In the genomic region with DNA sequence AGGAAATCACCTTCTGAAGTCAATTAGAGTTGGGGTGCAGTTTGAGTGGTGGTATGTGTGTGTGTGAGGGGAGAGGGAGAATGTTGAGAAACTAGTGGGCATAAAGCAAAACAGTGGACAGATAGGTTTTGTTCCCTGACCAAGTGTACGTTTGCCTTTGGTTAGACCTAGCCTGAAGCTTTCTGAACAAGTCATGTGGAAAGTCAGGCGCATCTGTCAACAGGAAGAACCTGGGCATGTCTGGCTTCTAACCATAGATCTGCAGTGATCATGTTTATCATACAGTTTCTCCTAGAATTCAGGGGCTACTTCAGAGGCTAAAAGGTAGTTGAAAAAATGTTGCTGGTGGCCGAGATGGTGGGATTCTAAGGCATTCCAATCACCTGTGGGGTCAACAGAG, we compare ENCODE assay signal across 33 cellular contexts.
DNase-seq lines count a peak whose midpoint lies in the region; ATAC-seq, FAIRE-seq and TF ChIP-seq lines count a peak whose summit lies in the region.
"Had no signal": no experiment of that assay in that cellular context is flagged by ENCODE, and none has a peak within 500 bp of the region (broad histone marks: within the 10 kb centered on the region; RNA-seq: fewer than 3 reads in every experiment).

No MANE protein-coding gene starts in this region.

- no peaks in the 10 kb centered on the region for H3K36me3 ChIP-seq in K562 (ENCODE audit: control insufficient read depth, insufficient read depth, low read length)
- H3K36me3 ChIP-seq: esophagus squamous epithelium, HAP-1, heart right ventricle, Peyer's patch, upper lobe of left lung had no signal

- TF ChIP-seq CTCF in HL-60 (IDR thresholded peaks at IDR 0.05; ENCODE audit: insufficient read depth, low read length) (no peak), K562 (IDR thresholded peaks at IDR 0.05 in 2 of 3, conservative IDR thresholded peaks at IDR 0.05 in 1 of 3; ENCODE audit: insufficient read depth in 2 of 3, low read depth in 1 of 3, low read length in 3 of 3) (no peak), nephron progenitor cell (IDR thresholded peaks at IDR 0.05) (no peak)

- no peak for TF ChIP-seq EP300 in K562 (IDR thresholded peaks at IDR 0.05; ENCODE audit: low read length)

- CTCF ChIA-PET in K562 (lab: Yijun Ruan, JAX; ENCODE audit: low intra/inter-chr PET ratio): no interaction called here

- H4K20me1 ChIP-seq in K562 (replicated peaks; ENCODE audit: control insufficient read depth, insufficient read depth, low read length): no peaks in the 10 kb centered on the region

- no peak for TF ChIP-seq RAD21 in K562 (CRISPR knock-in tag; conservative IDR thresholded peaks at IDR 0.05 in 1 of 2, IDR thresholded peaks at IDR 0.05 in 1 of 2)

- FAIRE-seq in K562 (lab: Jason Lieb, UNC): no peak
- FAIRE-seq in H54 (lab: Jason Lieb, UNC): no peak
- FAIRE-seq: bronchial epithelial cell, G401.6 had no signal

- DNase-seq in DMS53 (lab: John Stamatoyannopoulos, UW) (peak; percentile 26), DMS53 treated with DMSO at 0.1 percent for 48 hours (lab: John Stamatoyannopoulos, UW; ENCODE audit: unreplicated experiment) (no peak), HL-60 (ENCODE audit: low read depth in 1 of 2, low spot score in 1 of 2) (no peak), K562 (ENCODE audit: extremely low read depth in 1 of 4, low spot score in 3 of 4) (no peak), nephron progenitor cell (no peak), DMS114 treated with DMSO at 0.1 percent for 48 hours (lab: John Stamatoyannopoulos, UW; ENCODE audit: unreplicated experiment) (no peak), H54 (ENCODE audit: insufficient read length, low spot score) (no peak)
- DNase-seq: 8988T; activated CD4-positive, alpha-beta T cell treated with anti-CD3 and anti-CD28 coated beads, Interleukin-2, amount 50 U/mL, for 48 hours; CD4-positive, alpha-beta memory T cell; dermis blood vessel endothelial cell; esophagus squamous epithelium; foreskin melanocyte; heart right ventricle; NCI-H1694; NCI-H2171 treated with DMSO at 0.1 percent for 48 hours; NCI-H510A treated with DMSO at 0.1 percent for 48 hours; NK-92 treated with Interleukin-12 subunit alpha and Interleukin-12 subunit beta, amount 100 ng/mL, for 24 hours; Peyer's patch; sigmoid colon; stimulated activated CD4-positive, alpha-beta T cell treated with anti-CD3 and anti-CD28 coated beads, Interleukin-4, amount 100 ng/mL, for 4 hours; upper lobe of left lung had no signal

- H3K4me1 ChIP-seq in K562 (replicated peaks in 1 of 2; ENCODE audit: control insufficient read depth in 2 of 2, insufficient read depth in 2 of 2, low read length in 2 of 2): no peaks in the 10 kb centered on the region
- H3K4me1 ChIP-seq: HAP-1 had no signal

- in situ Hi-C loops in K562 (cut with MboI): no loop called here

- TF ChIP-seq POLR2A in K562 (conservative IDR thresholded peaks at IDR 0.05): no peak
- TF ChIP-seq POLR2A in H54 (IDR thresholded peaks at IDR 0.05; ENCODE audit: low read depth, low read length): no peak

- no peak overlapping the region for H3K9ac ChIP-seq in K562 (ENCODE audit: insufficient read depth in 1 of 2, low read depth in 2 of 2, low read length in 2 of 2)
- H3K9ac ChIP-seq: KMS-11 had no signal

- H3K36me3 Mint-ChIP-seq in nephron progenitor cell (ENCODE audit: low read depth): peaks cover 3% of the 10 kb centered on the region
- H3K36me3 Mint-ChIP-seq: activated naive CD4-positive, alpha-beta T cell treated with anti-CD3 and anti-CD28 coated beads, Interleukin-2, amount 50 U/mL, for 24 hours; CD4-positive, alpha-beta memory T cell; stimulated activated memory B cell treated with anti-CD40 and anti-IgM and Interleukin-4, amounts not matched to agents 10 μg/mL and 1 μg/mL and 100 μg/mL, for 72 hours had no signal

- H3K9me3 ChIP-seq in K562 (replicated peaks; ENCODE audit: control insufficient read depth, insufficient read depth, low read depth, low read length): no peaks in the 10 kb centered on the region
- H3K9me3 ChIP-seq: esophagus squamous epithelium, HAP-1, heart right ventricle, Peyer's patch, sigmoid colon, upper lobe of left lung had no signal

- H2AFZ ChIP-seq in K562 (ENCODE audit: low read depth, low read length): no peak overlapping the region

- no peaks in the 10 kb centered on the region for H3K27me3 Mint-ChIP-seq in nephron progenitor cell (ENCODE audit: low read depth, poor library complexity)
- H3K27me3 Mint-ChIP-seq: progenitor cell of endocrine pancreas had no signal

- intact Hi-C loops in K562 (cut with micrococcal nuclease): no loop called here

- H3K27ac Mint-ChIP-seq in nephron progenitor cell: peak overlapping the region; percentile 24
- H3K27ac Mint-ChIP-seq: activated naive CD4-positive, alpha-beta T cell treated with anti-CD3 and anti-CD28 coated beads, Interleukin-2, amount 50 U/mL, for 24 hours; activated T-helper 17 cell treated with anti-CD3 and anti-CD28 coated beads, Interleukin-2, amount 50 U/mL, for 72 hours; CD4-positive, alpha-beta memory T cell; progenitor cell of endocrine pancreas; stimulated activated memory B cell treated with anti-CD40 and anti-IgM and Interleukin-4, amounts not matched to agents 10 μg/mL and 1 μg/mL and 100 μg/mL, for 72 hours had no signal

- H3K4me2 ChIP-seq in K562 (ENCODE audit: insufficient read depth, low read length): no peak overlapping the region
- H3K4me2 ChIP-seq: KMS-11 had no signal

- H3K27me3 ChIP-seq in HL-60 (ENCODE audit: insufficient read depth, poor library complexity, severe bottlenecking) (no peaks in the 10 kb centered on the region), K562 (ENCODE audit: control insufficient read depth in 2 of 2, insufficient read depth in 2 of 2, low read length in 2 of 2) (no peaks in the 10 kb centered on the region)
- H3K27me3 ChIP-seq: esophagus squamous epithelium, heart right ventricle, Peyer's patch, sigmoid colon, upper lobe of left lung had no signal

- no peaks in the 10 kb centered on the region for H3K9me3 Mint-ChIP-seq in nephron progenitor cell
- H3K9me3 Mint-ChIP-seq: activated naive CD4-positive, alpha-beta T cell treated with anti-CD3 and anti-CD28 coated beads, Interleukin-2, amount 50 U/mL, for 24 hours; activated T-helper 17 cell treated with anti-CD3 and anti-CD28 coated beads, Interleukin-2, amount 50 U/mL, for 72 hours; CD4-positive, alpha-beta memory T cell; stimulated activated memory B cell treated with anti-CD40 and anti-IgM and Interleukin-4, amounts not matched to agents 10 μg/mL and 1 μg/mL and 100 μg/mL, for 72 hours had no signal

- WGBS in K562 (ENCODE audit: insufficient coverage, low coverage, missing lambda C conversion rate): 6% methylated on average over 3 of the region's 3 CpGs

- H3K4me1 Mint-ChIP-seq in nephron progenitor cell: peaks cover 11% of the 10 kb centered on the region
- H3K4me1 Mint-ChIP-seq: activated naive CD4-positive, alpha-beta T cell treated with anti-CD3 and anti-CD28 coated beads, Interleukin-2, amount 50 U/mL, for 24 hours; activated T-helper 17 cell treated with anti-CD3 and anti-CD28 coated beads, Interleukin-2, amount 50 U/mL, for 72 hours; stimulated activated memory B cell treated with anti-CD40 and anti-IgM and Interleukin-4, amounts not matched to agents 10 μg/mL and 1 μg/mL and 100 μg/mL, for 72 hours had no signal

- ATAC-seq in K562 (no peak), HG03342 (IDR thresholded peaks at IDR 0.05; ENCODE audit: unreplicated experiment) (no peak)
- ATAC-seq: activated CD4-positive, CD25-positive, alpha-beta regulatory T cell treated with anti-CD3 and anti-CD28 coated beads, Interleukin-2, amount 50 U/mL, for 24 hours; activated T-helper 17 cell treated with anti-CD3 and anti-CD28 coated beads, Interleukin-2, amount 50 U/mL, for 72 hours; heart right ventricle; stimulated activated memory B cell treated with anti-CD40 and anti-IgM and Interleukin-4, amounts not matched to agents 10 μg/mL and 1 μg/mL and 100 μg/mL, for 72 hours had no signal

- H3K27ac ChIP-seq in HL-60 (replicated peaks): peak overlapping the region; percentile 11; the same call in 1 of the 2 replicates
- no peak overlapping the region for H3K27ac ChIP-seq in K562 (ENCODE audit: extremely low read depth, low read depth, low read length)
- H3K27ac ChIP-seq: esophagus squamous epithelium, KMS-11, upper lobe of left lung had no signal

- no peak overlapping the region for H3K4me3 Mint-ChIP-seq in nephron progenitor cell
- H3K4me3 Mint-ChIP-seq: activated naive CD4-positive, alpha-beta T cell treated with anti-CD3 and anti-CD28 coated beads, Interleukin-2, amount 50 U/mL, for 24 hours; activated T-helper 17 cell treated with anti-CD3 and anti-CD28 coated beads, Interleukin-2, amount 50 U/mL, for 72 hours; CD4-positive, alpha-beta memory T cell; stimulated activated memory B cell treated with anti-CD40 and anti-IgM and Interleukin-4, amounts not matched to agents 10 μg/mL and 1 μg/mL and 100 μg/mL, for 72 hours had no signal

- BruUV-seq in K562 (replicated peaks; lab: Mats Ljungman, UMichigan): no TSS peak

- no peaks in the 10 kb centered on the region for H3K9me1 ChIP-seq in K562 (ENCODE audit: control insufficient read depth, insufficient read depth, low read length)

- no peak overlapping the region for H3K4me3 ChIP-seq in HL-60 (replicated peaks; ENCODE audit: insufficient read depth, low read length)
- H3K4me3 ChIP-seq in K562: no peak overlapping the region
- H3K4me3 ChIP-seq: esophagus squamous epithelium, HAP-1, heart right ventricle, lung, Peyer's patch, sigmoid colon, upper lobe of left lung had no signal

- POLR2A ChIA-PET in K562 (lab: Yijun Ruan, JAX): interaction anchor here (1.1 to 2.2 kb wide), 2 partner anchors 9 to 10 kb away, joined by 8 read pairs; no protein-coding TSS in a partner anchor

- H3K79me2 ChIP-seq in K562 (ENCODE audit: control insufficient read depth, insufficient read depth, low read length): no peaks in the 10 kb centered on the region

TF ChIP-seq in K562, 482 proteins besides CTCF, POLR2A, EP300 and RAD21 (continues in another document):
- TF ChIP-seq HMG20B (CRISPR knock-in tag; IDR thresholded peaks at IDR 0.05): no peak
- TF ChIP-seq MEIS2 (IDR thresholded peaks at IDR 0.05; ENCODE audit: partially characterized antibody): peak; percentile 9
- no peak for TF ChIP-seq KLF10 (CRISPR knock-in tag; IDR thresholded peaks at IDR 0.05)
- no peak for TF ChIP-seq ZNF395 (CRISPR knock-in tag; IDR thresholded peaks at IDR 0.05)
- TF ChIP-seq PTBP1 (IDR thresholded peaks at IDR 0.05; ENCODE audit: low read depth, low read length): no peak
